20 cellular contexts compared by ENCODE assay signal in the genomic region with DNA sequence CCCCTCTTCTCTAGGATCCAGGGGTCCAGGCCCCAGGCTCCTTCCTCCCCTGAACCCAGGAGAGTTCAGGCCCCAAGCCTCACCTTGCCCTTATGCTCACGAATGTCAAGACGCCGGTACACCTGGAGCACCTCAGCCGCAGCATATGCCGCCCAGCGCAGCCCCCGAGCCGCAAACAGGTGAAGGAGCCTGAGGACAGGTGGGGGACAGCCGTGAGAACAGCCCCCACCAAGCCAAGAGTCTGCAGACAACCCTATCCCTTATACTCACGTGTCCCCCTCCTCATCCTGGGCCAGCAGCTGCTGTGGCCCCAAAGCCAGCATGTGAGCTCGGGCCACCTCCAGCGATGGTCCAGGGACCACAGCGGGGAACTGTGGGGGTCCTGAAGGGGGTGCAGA. TPM values are rescaled to one million over a fixed set of nuclear protein-coding genes. Genes with fewer than 3 reads are reported as not detected.
DNase-seq lines count a peak whose midpoint lies in the region; ATAC-seq and TF ChIP-seq lines count a peak whose summit lies in the region.
"Had no signal": no experiment of that assay in that cellular context is flagged by ENCODE, and none has a peak within 500 bp of the region (broad histone marks: within the 10 kb centered on the region; RNA-seq: fewer than 3 reads in every experiment).

No MANE protein-coding gene starts in this region.

- H3K27me3 ChIP-seq in BE2C, result no peaks in the 10 kb centered on the region
- H3K27me3 ChIP-seq: BLaER1, foreskin keratinocyte, SJSA1, suprapubic skin had no signal

- no peaks in the 10 kb centered on the region for H3K9me3 ChIP-seq in BE2C
- H3K9me3 ChIP-seq: BLaER1, SJSA1, suprapubic skin had no signal

- peak overlapping the region in 2 of 4 donors; percentile 67 to 76 for H3K4me3 Mint-ChIP-seq in IgD-negative memory B cell
- H3K4me3 Mint-ChIP-seq in activated naive CD8-positive, alpha-beta T cell, result peak overlapping the region; percentile 96
- H3K4me3 Mint-ChIP-seq in stimulated activated effector memory CD8-positive, alpha-beta T cell treated with anti-CD3 and anti-CD28 coated beads, Interleukin-12 subunit alpha, Interleukin-12 subunit beta, amount 100 ng/mL, for 72 hours, result peak overlapping the region; percentile 84

- H3K27ac Mint-ChIP-seq in IgD-negative memory B cell, result peak overlapping the region in 2 of 3 donors; percentile 47 to 96
- H3K27ac Mint-ChIP-seq in activated naive CD8-positive, alpha-beta T cell, result no peak overlapping the region
- peak overlapping the region; percentile 99 for H3K27ac Mint-ChIP-seq in stimulated activated effector memory CD8-positive, alpha-beta T cell treated with anti-CD3 and anti-CD28 coated beads, Interleukin-12 subunit alpha, Interleukin-12 subunit beta, amount 100 ng/mL, for 72 hours

- H3K9me3 Mint-ChIP-seq in IgD-negative memory B cell, result no peaks in the 10 kb centered on the region
- no peaks in the 10 kb centered on the region for H3K9me3 Mint-ChIP-seq in activated naive CD8-positive, alpha-beta T cell (ENCODE audit: low read depth)
- H3K9me3 Mint-ChIP-seq in stimulated activated effector memory CD8-positive, alpha-beta T cell treated with anti-CD3 and anti-CD28 coated beads, Interleukin-12 subunit alpha, Interleukin-12 subunit beta, amount 100 ng/mL, for 72 hours, result no peaks in the 10 kb centered on the region

- H3K36me3 ChIP-seq in BE2C, result peaks cover 30% of the 10 kb centered on the region

- no peaks in the 10 kb centered on the region for H3K27me3 Mint-ChIP-seq in IgD-negative memory B cell
- H3K27me3 Mint-ChIP-seq in activated naive CD8-positive, alpha-beta T cell, result no peaks in the 10 kb centered on the region

- peak; percentile 41 for DNase-seq in activated T-cell treated with anti-CD3 and anti-CD28 coated beads, Interleukin-2, amount 50 U/mL, for 1 hour
- no peak for DNase-seq in activated T-cell treated with anti-CD3 and anti-CD28 coated beads, Interleukin-2, amount 50 U/mL, for 48 hours
- no peak for DNase-seq in stimulated activated effector memory CD8-positive, alpha-beta T cell treated with anti-CD3 and anti-CD28 coated beads, Interleukin-12 subunit alpha, Interleukin-12 subunit beta, amount 100 ng/mL, for 72 hours (ENCODE audit: low spot score in 2 of 2)
- DNase-seq in NCI-H69 (lab: John Stamatoyannopoulos, UW) (no peak), BE2C (no peak)
- DNase-seq in NK-92 treated with Interleukin-12 subunit alpha and Interleukin-12 subunit beta, amount 100 ng/mL, for 24 hours (lab: John Stamatoyannopoulos, UW), result no peak
- DNase-seq: effector CD4-positive, alpha-beta T cell; foreskin keratinocyte; HCEC 1CT; NCI-H1092; NCI-H187; NCI-H748 treated with DMSO at 0.1 percent for 48 hours; stimulated activated CD8-positive, alpha-beta memory T cell treated with anti-CD3 and anti-CD28 coated beads, Interleukin-4, amount 100 ng/mL, for 48 hours; T-helper 2 cell had no signal

- no peak for ATAC-seq in stimulated activated effector memory CD8-positive, alpha-beta T cell treated with anti-CD3 and anti-CD28 coated beads, Interleukin-12 subunit alpha, Interleukin-12 subunit beta, amount 100 ng/mL, for 72 hours
- ATAC-seq: foreskin keratinocyte, HepG2 had no signal

- H3K4me3 ChIP-seq in BE2C (ENCODE audit: low read depth, low read length), result no peak overlapping the region
- H3K4me3 ChIP-seq: BLaER1, SJSA1, suprapubic skin had no signal

- H3K4me1 Mint-ChIP-seq in IgD-negative memory B cell, result peaks cover 12 to 14% (median 13%) of the 10 kb centered on the region in 3 donors
- H3K4me1 Mint-ChIP-seq in activated naive CD8-positive, alpha-beta T cell (ENCODE audit: low read depth), result peaks cover 28% of the 10 kb centered on the region
- peaks cover 50% of the 10 kb centered on the region for H3K4me1 Mint-ChIP-seq in stimulated activated effector memory CD8-positive, alpha-beta T cell treated with anti-CD3 and anti-CD28 coated beads, Interleukin-12 subunit alpha, Interleukin-12 subunit beta, amount 100 ng/mL, for 72 hours

- H3K36me3 Mint-ChIP-seq in IgD-negative memory B cell, result peaks cover 4% of the 10 kb centered on the region
- peaks cover 4% of the 10 kb centered on the region for H3K36me3 Mint-ChIP-seq in activated naive CD8-positive, alpha-beta T cell
- H3K36me3 Mint-ChIP-seq in stimulated activated effector memory CD8-positive, alpha-beta T cell treated with anti-CD3 and anti-CD28 coated beads, Interleukin-12 subunit alpha, Interleukin-12 subunit beta, amount 100 ng/mL, for 72 hours, result peaks cover 95% of the 10 kb centered on the region

- TF ChIP-seq CTCF in BE2C (IDR thresholded peaks at IDR 0.05; ENCODE audit: low read depth, low read length), result no peak

- peaks cover 4% of the 10 kb centered on the region; the same call in 1 of the 2 replicates for H3K4me1 ChIP-seq in BE2C
- H3K4me1 ChIP-seq: foreskin keratinocyte had no signal

RNA-seq across cellular contexts. Expression of gene NFKBID, which starts 3.7 kb away (rescaled TPM):
- polyA plus RNA-seq in IgD-negative memory B cell, result 28.6 TPM
- polyA plus RNA-seq in BE2C (2012; ENCODE audit: insufficient read depth, insufficient read length, low read depth), result 3.8 TPM

RNA-seq across cellular contexts. Expression of gene HCST, which starts 5.7 kb away (rescaled TPM):
- 118 TPM for polyA plus RNA-seq in IgD-negative memory B cell
- 3.4 TPM for polyA plus RNA-seq in BE2C (2012; ENCODE audit: insufficient read depth, insufficient read length, low read depth)

RNA-seq across cellular contexts. Expression of gene TYROBP, which starts 11.5 kb away (rescaled TPM):
- polyA plus RNA-seq in IgD-negative memory B cell, result 13.7 TPM
- 1.5 TPM for polyA plus RNA-seq in BE2C (2012; ENCODE audit: insufficient read depth, insufficient read length, low read depth)
- polyA plus RNA-seq: foreskin keratinocyte, HepG2 had no signal

RNA-seq across cellular contexts. Expression of gene APLP1, which starts 28.3 kb away (rescaled TPM):
- polyA plus RNA-seq in IgD-negative memory B cell, result not detected
- 319 TPM for polyA plus RNA-seq in BE2C (2012; ENCODE audit: insufficient read depth, insufficient read length, low read depth)

RNA-seq across cellular contexts. Expression of gene LRFN3, which starts 39.5 kb away (rescaled TPM):
- polyA plus RNA-seq in IgD-negative memory B cell, result 0.15 TPM
- 21.5 TPM for polyA plus RNA-seq in BE2C (2012; ENCODE audit: insufficient read depth, insufficient read length, low read depth)
